8 cellular contexts compared by ENCODE assay signal in the genomic region with DNA sequence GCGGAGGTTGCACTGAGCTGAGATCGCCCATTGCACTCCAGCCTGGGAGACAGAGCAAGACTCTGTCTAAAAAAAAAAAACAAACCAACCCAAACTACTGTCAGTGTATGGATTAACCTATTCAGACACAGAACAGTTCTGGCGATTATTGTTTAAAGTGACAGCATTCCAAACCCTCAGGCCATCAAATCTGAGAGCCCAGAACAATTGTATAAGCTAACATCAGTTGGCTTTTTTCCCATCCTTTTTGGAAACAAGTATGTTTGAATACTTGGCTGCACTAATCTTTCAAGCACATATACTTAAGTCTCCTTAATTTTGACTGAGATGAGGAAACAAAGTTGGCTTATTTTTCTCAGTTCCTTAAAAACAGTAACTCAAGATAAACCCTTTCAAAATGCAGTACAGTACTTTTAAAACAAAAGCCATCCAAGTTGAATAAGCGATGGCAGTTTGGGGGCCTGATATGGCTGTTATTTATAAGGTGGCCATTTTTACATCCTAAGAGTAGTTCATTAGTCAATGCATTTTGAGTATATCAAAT. TPM values are rescaled to one million over a fixed set of nuclear protein-coding genes. Genes with fewer than 3 reads are reported as not detected.
DNase-seq lines count a peak whose midpoint lies in the region; ATAC-seq, FAIRE-seq and TF ChIP-seq lines count a peak whose summit lies in the region.

No MANE protein-coding gene starts in this region.

- H3K27me3 ChIP-seq in CD4-positive, alpha-beta memory T cell (ENCODE audit: insufficient read depth, low read length): no peaks in the 10 kb centered on the region
- H3K27me3 ChIP-seq in Loucy (ENCODE audit: insufficient read depth, low read length, poor library complexity, severe bottlenecking) (no peaks in the 10 kb centered on the region), breast epithelium (no peaks in the 10 kb centered on the region), neural cell (ENCODE audit: insufficient read depth, low read depth, low read length) (no peaks in the 10 kb centered on the region)

- H3K4me2 ChIP-seq in Loucy (ENCODE audit: low read depth, low read length, poor library complexity, severe bottlenecking): peak overlapping the region; percentile 74
- H3K4me2 ChIP-seq in neural cell (ENCODE audit: low read length): no peak overlapping the region

- FAIRE-seq in GM19239 (lab: Jason Lieb, UNC): no peak

- H3K4me1 ChIP-seq in CD4-positive, alpha-beta memory T cell (ENCODE audit: insufficient read depth, low read length): peaks cover 28% of the 10 kb centered on the region
- H3K4me1 ChIP-seq in Loucy (ENCODE audit: insufficient read depth, low read length, poor library complexity, severe bottlenecking): peaks cover 26% of the 10 kb centered on the region
- H3K4me1 ChIP-seq in breast epithelium: peaks cover 0 to 8% of the 10 kb centered on the region in 2 donors

- no peaks in the 10 kb centered on the region for H3K9me3 Mint-ChIP-seq in CD4-positive, alpha-beta memory T cell

- H3K79me2 ChIP-seq in Loucy (ENCODE audit: insufficient read depth, low read length): peaks cover 32% of the 10 kb centered on the region
- H3K79me2 ChIP-seq in neural cell (replicated peaks; ENCODE audit: insufficient read depth, low read length): peaks cover 19% of the 10 kb centered on the region

- no peak overlapping the region for H3K27ac ChIP-seq in CD4-positive, alpha-beta memory T cell (ENCODE audit: low read depth, low read length)
- H3K27ac ChIP-seq in breast epithelium (peak overlapping the region in 1 of 2 donors; percentile 95), neural cell (ENCODE audit: low read length) (no peak overlapping the region)

- H3F3A ChIP-seq in Loucy (ENCODE audit: low read depth) (peaks cover 5% of the 10 kb centered on the region; the same call in 1 of the 2 replicates), neural cell (ENCODE audit: insufficient read depth, low read length, poor library complexity, severe bottlenecking) (no peaks in the 10 kb centered on the region)

- H4K20me1 ChIP-seq in Loucy (ENCODE audit: insufficient read depth, low read length, poor library complexity, severe bottlenecking) (peaks cover 16% of the 10 kb centered on the region), neural cell (ENCODE audit: insufficient read depth) (no peaks in the 10 kb centered on the region)

- H3K9ac ChIP-seq in Loucy (ENCODE audit: low read depth, low read length, poor library complexity, severe bottlenecking): no peak overlapping the region
- no peak overlapping the region for H3K9ac ChIP-seq in neural cell (ENCODE audit: low read length)

- peak overlapping the region; percentile 86 to 99 (median 98) for H3K27ac Mint-ChIP-seq in CD4-positive, alpha-beta memory T cell

- no peak for ATAC-seq in GM18867 (IDR thresholded peaks at IDR 0.05; ENCODE audit: unreplicated experiment)
- no peak for ATAC-seq in HG02610 (IDR thresholded peaks at IDR 0.05; ENCODE audit: unreplicated experiment)

- no peak for TF ChIP-seq POLR2A in breast epithelium (IDR thresholded peaks at IDR 0.05)

- H3K4me1 Mint-ChIP-seq in CD4-positive, alpha-beta memory T cell: peaks cover 24 to 42% (median 32%) of the 10 kb centered on the region in 4 donors

- TF ChIP-seq RAD21 in neural cell (conservative IDR thresholded peaks at IDR 0.05): no peak

- H3K36me3 Mint-ChIP-seq in CD4-positive, alpha-beta memory T cell: peaks cover 17 to 46% of the 10 kb centered on the region in 2 donors

- CTCF ChIA-PET in CD4-positive, alpha-beta memory T cell (lab: Charles Lee; ENCODE audit: partially characterized antibody): interaction anchor here (1.1 to 3.1 kb wide), 3 partner anchors 22 to 740 kb away, joined by 4 to 15 read pairs (median 8); no protein-coding TSS in a partner anchor

- peak overlapping the region in 6 of 8 donors; percentile 85 to 97 (median 96) for H3K4me3 Mint-ChIP-seq in CD4-positive, alpha-beta memory T cell

- no peak overlapping the region for H3K4me3 ChIP-seq in CD4-positive, alpha-beta memory T cell (ENCODE audit: low read length in 2 of 2)
- H3K4me3 ChIP-seq in Loucy (ENCODE audit: low read length, poor library complexity, severe bottlenecking) (peak overlapping the region; percentile 98), breast epithelium (peak overlapping the region in 2 of 3 donors; percentile 81 to 94), neural cell (ENCODE audit: low read length) (peak overlapping the region; percentile 94)

- POLR2A ChIA-PET in CD4-positive, alpha-beta memory T cell (lab: Charles Lee; ENCODE audit: partially characterized antibody): interaction anchor here (2.0 to 2.7 kb wide), 2 partner anchors 39 to 170 kb away, joined by 10 read pairs; no protein-coding TSS in a partner anchor

- DNase-seq in CD4-positive, alpha-beta memory T cell: no peak
- DNase-seq in breast epithelium (ENCODE audit: low spot score in 2 of 2) (no peak), GM19239 (ENCODE audit: insufficient read length, low spot score) (no peak), islet precursor cell (no peak)

- TF ChIP-seq CTCF in Loucy (conservative IDR thresholded peaks at IDR 0.05; ENCODE audit: low read length) (no peak), breast epithelium (IDR thresholded peaks at IDR 0.05) (no peak), neural cell (IDR thresholded peaks at IDR 0.05; ENCODE audit: poor library complexity, severe bottlenecking) (no peak)

- intact Hi-C loops in CD4-positive, alpha-beta memory T cell (cut with micrococcal nuclease): loop anchor here (1.0 to 5.0 kb wide), 4 partner anchors 39 to 170 kb away; a partner anchor contains a TSS
- intact Hi-C loops in breast epithelium (cut with DNase I; ENCODE audit: low total_unique reads): no loop called here

- no peaks in the 10 kb centered on the region for H3K9me2 ChIP-seq in Loucy (replicated peaks; ENCODE audit: low read depth, low read length)
- H3K9me2 ChIP-seq in neural cell (ENCODE audit: insufficient read depth, low read length): no peaks in the 10 kb centered on the region

- H2AFZ ChIP-seq in Loucy (ENCODE audit: low read length): no peak overlapping the region
- no peak overlapping the region for H2AFZ ChIP-seq in neural cell (ENCODE audit: low read depth, low read length)

- no peaks in the 10 kb centered on the region for H3K27me3 Mint-ChIP-seq in CD4-positive, alpha-beta memory T cell

- TF ChIP-seq EP300 in neural cell (conservative IDR thresholded peaks at IDR 0.05; ENCODE audit: poor library complexity, severe bottlenecking): no peak

- H3K36me3 ChIP-seq in CD4-positive, alpha-beta memory T cell (ENCODE audit: insufficient read depth, low read length): peaks cover 18% of the 10 kb centered on the region
- H3K36me3 ChIP-seq in Loucy (ENCODE audit: insufficient read depth, low read length) (peaks cover 10% of the 10 kb centered on the region; the same call in 1 of the 2 replicates), breast epithelium (no peaks in the 10 kb centered on the region), neural cell (ENCODE audit: insufficient read depth, low read length) (peaks cover 16% of the 10 kb centered on the region)

- H3K9me3 ChIP-seq in CD4-positive, alpha-beta memory T cell (ENCODE audit: control insufficient read depth in 1 of 2, low read length in 2 of 2): no peaks in the 10 kb centered on the region
- H3K9me3 ChIP-seq in Loucy (ENCODE audit: insufficient read depth, low read depth, low read length) (no peaks in the 10 kb centered on the region), breast epithelium (no peaks in the 10 kb centered on the region), neural cell (ENCODE audit: low read length) (no peaks in the 10 kb centered on the region)

TF ChIP-seq in neural cell, 6 proteins besides CTCF, POLR2A, EP300 and RAD21:
- no peak for TF ChIP-seq MXI1 (conservative IDR thresholded peaks at IDR 0.05; ENCODE audit: poor library complexity, severe bottlenecking)
- TF ChIP-seq, protein P1, sequence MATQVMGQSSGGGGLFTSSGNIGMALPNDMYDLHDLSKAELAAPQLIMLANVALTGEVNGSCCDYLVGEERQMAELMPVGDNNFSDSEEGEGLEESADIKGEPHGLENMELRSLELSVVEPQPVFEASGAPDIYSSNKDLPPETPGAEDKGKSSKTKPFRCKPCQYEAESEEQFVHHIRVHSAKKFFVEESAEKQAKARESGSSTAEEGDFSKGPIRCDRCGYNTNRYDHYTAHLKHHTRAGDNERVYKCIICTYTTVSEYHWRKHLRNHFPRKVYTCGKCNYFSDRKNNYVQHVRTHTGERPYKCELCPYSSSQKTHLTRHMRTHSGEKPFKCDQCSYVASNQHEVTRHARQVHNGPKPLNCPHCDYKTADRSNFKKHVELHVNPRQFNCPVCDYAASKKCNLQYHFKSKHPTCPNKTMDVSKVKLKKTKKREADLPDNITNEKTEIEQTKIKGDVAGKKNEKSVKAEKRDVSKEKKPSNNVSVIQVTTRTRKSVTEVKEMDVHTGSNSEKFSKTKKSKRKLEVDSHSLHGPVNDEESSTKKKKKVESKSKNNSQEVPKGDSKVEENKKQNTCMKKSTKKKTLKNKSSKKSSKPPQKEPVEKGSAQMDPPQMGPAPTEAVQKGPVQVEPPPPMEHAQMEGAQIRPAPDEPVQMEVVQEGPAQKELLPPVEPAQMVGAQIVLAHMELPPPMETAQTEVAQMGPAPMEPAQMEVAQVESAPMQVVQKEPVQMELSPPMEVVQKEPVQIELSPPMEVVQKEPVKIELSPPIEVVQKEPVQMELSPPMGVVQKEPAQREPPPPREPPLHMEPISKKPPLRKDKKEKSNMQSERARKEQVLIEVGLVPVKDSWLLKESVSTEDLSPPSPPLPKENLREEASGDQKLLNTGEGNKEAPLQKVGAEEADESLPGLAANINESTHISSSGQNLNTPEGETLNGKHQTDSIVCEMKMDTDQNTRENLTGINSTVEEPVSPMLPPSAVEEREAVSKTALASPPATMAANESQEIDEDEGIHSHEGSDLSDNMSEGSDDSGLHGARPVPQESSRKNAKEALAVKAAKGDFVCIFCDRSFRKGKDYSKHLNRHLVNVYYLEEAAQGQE (IDR thresholded peaks at IDR 0.05; ENCODE audit: borderline replicate concordance): no peak
- no peak for TF ChIP-seq TAF1 (IDR thresholded peaks at IDR 0.05; ENCODE audit: low read depth)
- TF ChIP-seq EZH2 (IDR thresholded peaks at IDR 0.05; ENCODE audit: borderline replicate concordance, insufficient read depth, low read length, poor library complexity, severe bottlenecking): no peak

RNA-seq across cellular contexts. Expression of a gene that starts 1.4 kb away (rescaled TPM):
- 10 to 100 TPM; 30.2 to 30.9 TPM for total RNA-seq in CD4-positive, alpha-beta memory T cell
- 10 to 100 TPM; 56.9 to 66.5 TPM for polyA plus RNA-seq in CD4-positive, alpha-beta memory T cell
- total RNA-seq in breast epithelium: 10 to 100 TPM; 19.7 to 20.9 (median 20.3) TPM
- polyA plus RNA-seq in neural cell: 34.0 and 51.2 TPM in 2 replicates
- 12.0 and 13.1 TPM in 2 replicates for polyA minus RNA-seq in neural cell

RNA-seq across cellular contexts. Expression of a gene that starts 1.5 kb away (rescaled TPM):
- total RNA-seq in CD4-positive, alpha-beta memory T cell: 10 to 100 TPM; 34.1 to 36.3 TPM
- 10 to 100 TPM; 38.0 to 61.4 TPM for polyA plus RNA-seq in CD4-positive, alpha-beta memory T cell
- total RNA-seq in breast epithelium: 100 to 1,000 TPM in 2 of 3 donors, 10 to 100 TPM in 1; 46.4 to 111 (median 105) TPM
- polyA plus RNA-seq in neural cell: 88.7 and 97.8 TPM in 2 replicates
- 78.5 and 92.0 TPM in 2 replicates for polyA minus RNA-seq in neural cell

RNA-seq across cellular contexts. Expression of a gene that starts 53.2 kb away (rescaled TPM):
- total RNA-seq in CD4-positive, alpha-beta memory T cell: under 1 TPM; 0.23 to 0.25 TPM
- polyA plus RNA-seq in CD4-positive, alpha-beta memory T cell: 1 to 10 TPM in 1 of 2 donors, under 1 TPM in 1; 0.57 to 1.8 TPM
- total RNA-seq in breast epithelium: 1 to 10 TPM in 2 of 3 donors, under 1 TPM in 1; 0.48 to 5.6 (median 4.9) TPM
- polyA plus RNA-seq in neural cell: 0.78 TPM in 1 of 2 replicates, not detected in the other
- 0.49 TPM in 1 of 2 replicates, not detected in the other for polyA minus RNA-seq in neural cell

Comparison
In these comparisons a context has a peak if more than half of its experiments do, and no peak if none do; other contexts are left out.
1. H3K4me3 ChIP-seq: peak in Loucy (single experiment), breast epithelium (2 of 3) and neural cell (single experiment); none in CD4-positive, alpha-beta memory T cell (0 of 2).